Comparison of ENCODE assay signal across 8 cellular contexts in genomic region chr1:45550401-45551305, GRCh38. TPM values are rescaled to one million over a fixed set of nuclear protein-coding genes. Genes with fewer than 3 reads are reported as not detected.
DNase-seq lines count a peak whose midpoint lies in the region; ATAC-seq and TF ChIP-seq lines count a peak whose summit lies in the region.

Gene AKR1A1, plus strand, starts transcription at chr1:45550826. Its CDS starts 10,969 bp downstream, at chr1:45561795.

- H3K9me3 ChIP-seq in liver (ENCODE audit: control insufficient read depth in 4 of 4, low read length in 3 of 4), result no peaks in the 10 kb centered on the region

- peaks cover 0 to 39% (median 23%) of the 10 kb centered on the region in 4 donors for H3K4me1 ChIP-seq in liver (ENCODE audit: control insufficient read depth in 4 of 4, insufficient read depth in 4 of 4, low read length in 3 of 4)

- peak; percentile 91 for ATAC-seq in GM19397 (IDR thresholded peaks at IDR 0.05; ENCODE audit: unreplicated experiment)
- ATAC-seq in HG03565 (IDR thresholded peaks at IDR 0.05; ENCODE audit: unreplicated experiment), result peak; percentile 72

- peak; percentile 96 for DNase-seq in CD1c-positive myeloid dendritic cell (ENCODE audit: extremely low spot score)
- peak; percentile 99 for DNase-seq in NCI-H774 (lab: John Stamatoyannopoulos, UW)
- peak; percentile 83 to 85 for DNase-seq in activated CD4-positive, alpha-beta T cell treated with anti-CD3 and anti-CD28 coated beads, Interleukin-2, amount 50 U/mL, for 4 hours
- DNase-seq in dermis microvascular lymphatic vessel endothelial cell (ENCODE audit: low read depth in 2 of 2), result peak; percentile 89 to 91
- peak; percentile 89 for DNase-seq in stimulated activated CD4-positive, alpha-beta T cell treated with anti-CD3 and anti-CD28 coated beads, Interleukin-4, amount 100 ng/mL, for 24 hours

- peak; percentile 30 to 51 for TF ChIP-seq RAD21 in liver (IDR thresholded peaks at IDR 0.05)

- peak within 1 kb of the TSS; percentile 76 to 83 for H3K9ac ChIP-seq in liver (ENCODE audit: low read depth in 1 of 2, low read length in 2 of 2)

- H3K27me3 ChIP-seq in liver (ENCODE audit: control insufficient read depth in 4 of 4, insufficient read depth in 4 of 4, low read length in 3 of 4), result no peaks in the 10 kb centered on the region

- peaks cover 0 to 2% (median under 1%) of the 10 kb centered on the region in 4 donors for H3K36me3 ChIP-seq in liver (ENCODE audit: control insufficient read depth in 4 of 4, insufficient read depth in 3 of 4, low read depth in 1 of 4, low read length in 3 of 4)

- TF ChIP-seq CTCF in liver (IDR thresholded peaks at IDR 0.05; ENCODE audit: low read depth, low read length, missing input control), result no peak

- WGBS in liver, result 1% methylated on average over 47 of the region's 47 CpGs

- H3K4me3 ChIP-seq in liver (ENCODE audit: low read depth in 1 of 3, low read length in 3 of 3), result peak within 1 kb of the TSS; percentile 68 to 99 (median 74)

- H3K27ac ChIP-seq in liver (ENCODE audit: low read depth in 1 of 2, low read length in 2 of 2), result peak within 1 kb of the TSS; percentile 70 to 98

TF ChIP-seq in liver, 16 proteins besides CTCF, POLR2A, EP300 and RAD21:
- TF ChIP-seq EGR1 (IDR thresholded peaks at IDR 0.05; ENCODE audit: low read depth in 2 of 2) (peak; percentile 59 to 64), YY1 (IDR thresholded peaks at IDR 0.05) (peak; percentile 76), JUND (IDR thresholded peaks at IDR 0.05) (peak in 1 of 2 donors; percentile 67), MAX (IDR thresholded peaks at IDR 0.05) (peak; percentile 90), HNF4G (IDR thresholded peaks at IDR 0.05) (no peak), ATF3 (IDR thresholded peaks at IDR 0.05) (peak; percentile 57), TAF1 (conservative IDR thresholded peaks at IDR 0.05) (peak; percentile 63), HNF4A (conservative IDR thresholded peaks at IDR 0.05) (peak; percentile 57 to 62), GABPA (IDR thresholded peaks at IDR 0.05 in 1 of 2, conservative IDR thresholded peaks at IDR 0.05 in 1 of 2) (peak; percentile 56 to 90), FOXA1 (IDR thresholded peaks at IDR 0.05) (peak; percentile 26), NR2F2 (IDR thresholded peaks at IDR 0.05) (peak; percentile 44), ZBTB33 (IDR thresholded peaks at IDR 0.05) (peak; percentile 77), FOXA2 (IDR thresholded peaks at IDR 0.05) (no peak), SP1 (IDR thresholded peaks at IDR 0.05) (peak; percentile 77), REST (IDR thresholded peaks at IDR 0.05) (peak; percentile 78), RXRA (IDR thresholded peaks at IDR 0.05) (peak; percentile 83 to 87)

RNA-seq across cellular contexts. Expression of gene AKR1A1, which starts in this region (rescaled TPM):
- total RNA-seq in dermis microvascular lymphatic vessel endothelial cell (185 and 277 TPM in 2 replicates), liver (100 to 1,000 TPM in 1 of 2 donors, 10 to 100 TPM in 1; 86.3 to 240 TPM)
- 100 to 1,000 TPM; 195 to 253 TPM for polyA plus RNA-seq in liver

Comparison
In these comparisons a context has a peak if more than half of its experiments do, and no peak if none do; other contexts are left out.
1. Peak in every context shown above with its lines: DNase-seq, ATAC-seq, H3K4me3 ChIP-seq and H3K27ac ChIP-seq.